12 cellular contexts compared by ENCODE assay signal in the genomic region with DNA sequence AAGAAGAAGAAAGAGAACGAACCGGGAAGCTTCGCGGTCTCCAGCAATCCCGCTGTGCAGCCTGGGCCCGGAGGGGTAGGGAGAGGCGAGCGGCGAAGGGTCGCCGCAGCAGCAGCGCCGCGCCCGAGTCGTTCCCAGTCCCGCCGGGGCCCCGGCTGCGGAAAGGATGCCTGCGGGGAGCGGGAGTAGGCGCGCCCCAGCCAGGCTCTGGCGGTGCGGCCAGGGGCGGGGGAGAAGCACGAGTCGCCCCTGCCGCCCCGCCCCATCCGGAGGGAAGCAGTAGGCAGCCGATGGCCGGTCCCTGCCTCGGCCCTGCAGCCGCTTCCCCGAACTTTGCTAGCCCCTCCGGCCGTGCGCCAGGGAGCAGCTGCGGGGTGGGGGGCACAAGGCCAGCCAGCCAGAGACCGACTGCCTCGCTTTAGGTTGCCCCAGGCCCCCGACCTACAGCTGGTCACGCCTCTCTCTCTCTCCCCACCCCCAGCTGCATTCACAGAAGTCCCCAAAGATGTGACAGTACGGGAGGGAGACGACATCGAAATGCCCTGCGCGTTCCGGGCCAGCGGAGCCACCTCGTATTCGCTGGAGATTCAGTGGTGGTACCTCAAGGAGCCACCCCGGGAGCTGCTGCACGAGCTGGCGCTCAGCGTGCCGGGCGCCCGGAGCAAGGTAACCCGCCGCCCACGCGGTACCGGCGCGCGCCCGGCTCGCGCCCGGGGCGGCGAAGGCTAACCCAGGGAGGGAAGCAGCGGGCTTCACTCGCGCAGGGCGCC. TPM values are rescaled to one million over a fixed set of nuclear protein-coding genes. Genes with fewer than 3 reads are reported as not detected.
A peak's percentile ranks its signal among the peaks of the same experiment; 100 is the strongest.
DNase-seq lines count a peak whose midpoint lies in the region; ATAC-seq and TF ChIP-seq lines count a peak whose summit lies in the region.
"Had no signal": no experiment of that assay in that cellular context is flagged by ENCODE, and none has a peak within 500 bp of the region (broad histone marks: within the 10 kb centered on the region; RNA-seq: fewer than 3 reads in every experiment).

No MANE protein-coding gene starts in this region.

- no peaks in the 10 kb centered on the region for H3K36me3 Mint-ChIP-seq in HFFc6 (ENCODE audit: low read depth)

- H3K4me3 Mint-ChIP-seq in HFFc6, result no peak overlapping the region

- DNase-seq in Daoy (ENCODE audit: low read depth) (peak; percentile 68), colonic mucosa (no peak), COLO829 (ENCODE audit: low spot score) (no peak), HFFc6 (no peak)
- DNase-seq in effector memory CD4-positive, alpha-beta T cell, result no peak
- DNase-seq: cerebellar nuclear complex had no signal

- WGBS in HUES64, result 1% methylated on average over 78 of the region's 79 CpGs

- no peaks in the 10 kb centered on the region for H3K4me1 Mint-ChIP-seq in HFFc6 (ENCODE audit: low read depth)

- H3K9ac ChIP-seq in HUES64 (ENCODE audit: low read depth, low read length), result no peak overlapping the region
- no peak overlapping the region for H3K9ac ChIP-seq in rectal smooth muscle tissue (ENCODE audit: low read length)
- no peak overlapping the region for H3K9ac ChIP-seq in colonic mucosa (ENCODE audit: low read depth in 2 of 2, low read length in 2 of 2)

- TF ChIP-seq CTCF in colonic mucosa (IDR thresholded peaks at IDR 0.05) (no peak), HFFc6 (IDR thresholded peaks at IDR 0.05) (no peak)

- H3K27ac ChIP-seq in HUES64 (ENCODE audit: low read depth, low read length) (no peak overlapping the region), rectal smooth muscle tissue (ENCODE audit: low read depth, low read length) (no peak overlapping the region), colonic mucosa (no peak overlapping the region)
- no peak overlapping the region for H3K27ac ChIP-seq in effector memory CD4-positive, alpha-beta T cell (ENCODE audit: insufficient read depth, low read length, poor library complexity, severe bottlenecking)
- H3K27ac ChIP-seq: HL-60 had no signal

- H3K4me1 ChIP-seq in HUES64 (ENCODE audit: insufficient read depth, low read length) (0 out of 2 replicates have a peak, but pooled peaks cover 2% of the 10 kb centered on the region), rectal smooth muscle tissue (ENCODE audit: control insufficient read depth, insufficient read depth, low read length) (peaks cover 3% of the 10 kb centered on the region), colonic mucosa (peaks cover 5% of the 10 kb centered on the region)
- peaks cover 38% of the 10 kb centered on the region for H3K4me1 ChIP-seq in effector memory CD4-positive, alpha-beta T cell (ENCODE audit: control insufficient read depth, insufficient read depth, low read length, poor library complexity, severe bottlenecking)

- H3K4me3 ChIP-seq in HUES64 (ENCODE audit: low read length), result peak overlapping the region; percentile 49
- H3K4me3 ChIP-seq in effector memory CD4-positive, alpha-beta T cell (ENCODE audit: insufficient read depth, low read depth, low read length, poor library complexity, severe bottlenecking), result peak overlapping the region; percentile 22
- H3K4me3 ChIP-seq in rectal smooth muscle tissue (ENCODE audit: low read length), result peak overlapping the region; percentile 44
- no peak overlapping the region for H3K4me3 ChIP-seq in colonic mucosa

- H3K27ac Mint-ChIP-seq in HFFc6, result no peak overlapping the region

- no peaks in the 10 kb centered on the region for H3K9me3 Mint-ChIP-seq in HFFc6

- intact Hi-C loops in colonic mucosa (cut with DNase I), result no loop called here

- no peak for ATAC-seq in HG02642 (IDR thresholded peaks at IDR 0.05; ENCODE audit: poor library complexity, unreplicated experiment)

- H3K36me3 ChIP-seq in HUES64 (ENCODE audit: insufficient read depth, low read length) (no peaks in the 10 kb centered on the region), rectal smooth muscle tissue (ENCODE audit: control insufficient read depth, insufficient read depth, low read length) (no peaks in the 10 kb centered on the region), colonic mucosa (no peaks in the 10 kb centered on the region)
- no peaks in the 10 kb centered on the region for H3K36me3 ChIP-seq in effector memory CD4-positive, alpha-beta T cell (ENCODE audit: control insufficient read depth, insufficient read depth, low read length)

- H3K9me3 ChIP-seq in HUES64 (ENCODE audit: insufficient read depth, low read depth, low read length), result 0 out of 2 replicates have a peak, but pooled peaks cover 4% of the 10 kb centered on the region
- H3K9me3 ChIP-seq in effector memory CD4-positive, alpha-beta T cell (ENCODE audit: control insufficient read depth, low read length), result no peaks in the 10 kb centered on the region
- H3K9me3 ChIP-seq in colonic mucosa, result no peaks in the 10 kb centered on the region

- H3K27me3 ChIP-seq in HUES64 (ENCODE audit: insufficient read depth, low read length) (peaks cover 99% of the 10 kb centered on the region), rectal smooth muscle tissue (ENCODE audit: control insufficient read depth, insufficient read depth, low read length) (peaks cover 42% of the 10 kb centered on the region), colonic mucosa (peaks cover 56% of the 10 kb centered on the region)
- peaks cover 28% of the 10 kb centered on the region for H3K27me3 ChIP-seq in effector memory CD4-positive, alpha-beta T cell (replicated peaks; ENCODE audit: control insufficient read depth, insufficient read depth, low read length, poor library complexity, severe bottlenecking)

- peaks cover 34% of the 10 kb centered on the region for H3K27me3 Mint-ChIP-seq in HFFc6 (ENCODE audit: insufficient read depth)

RNA-seq across cellular contexts. Expression of gene VSTM2B, which starts 1.1 kb away (rescaled TPM):
- total RNA-seq in Daoy (2014; rRNA removed; shearing (Covaris generic)), result not detected in 2 replicates
- 0.25 TPM for polyA plus RNA-seq in HUES64 (2013, experiment 1 of 2)
- 0.51 TPM for polyA plus RNA-seq in HUES64 (2013, experiment 2 of 2)
- not detected for total RNA-seq in colonic mucosa
- total RNA-seq in HFFc6 (2021; fragmentation: NEBNext Ultra II Directional; extraction: Animal tissue kit (Norgen Biotek cat#: 25700)), result not detected
- total RNA-seq: mononuclear cell, SK-MEL-5 had no signal
